Comparison of ENCODE assay signal across 19 cellular contexts in the genomic region with DNA sequence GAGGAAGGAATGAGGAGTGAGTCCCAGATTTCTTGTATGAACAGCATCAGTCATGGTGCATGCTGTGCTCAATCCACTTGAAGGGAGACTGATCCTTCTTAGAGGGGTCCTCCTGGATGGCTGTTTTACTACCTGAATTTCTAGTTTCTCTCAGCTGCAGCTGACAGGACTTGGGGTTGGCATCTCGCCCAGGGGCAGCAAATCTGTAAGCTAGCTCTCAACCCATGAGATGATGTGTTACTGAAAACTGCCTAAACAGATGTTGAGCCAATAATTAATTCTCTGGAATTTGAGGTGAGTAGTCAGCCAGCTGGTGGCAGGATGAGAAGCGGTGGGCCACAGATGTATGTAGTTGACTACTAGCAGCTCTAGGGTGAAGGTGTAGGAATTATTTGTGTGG. TPM values are rescaled to one million over a fixed set of nuclear protein-coding genes. Genes with fewer than 3 reads are reported as not detected.
DNase-seq lines count a peak whose midpoint lies in the region; ATAC-seq and TF ChIP-seq lines count a peak whose summit lies in the region.
"Had no signal": no experiment of that assay in that cellular context is flagged by ENCODE, and none has a peak within 500 bp of the region (broad histone marks: within the 10 kb centered on the region; RNA-seq: fewer than 3 reads in every experiment).

No MANE protein-coding gene starts in this region.

- H3K4me2 ChIP-seq in IMR-90 (ENCODE audit: low read depth, low read length): no peak overlapping the region

- peak overlapping the region; percentile 2 for H2BK5ac ChIP-seq in IMR-90 (ENCODE audit: low read depth, low read length, poor library complexity, severe bottlenecking)

- H3K9me1 ChIP-seq in IMR-90 (ENCODE audit: insufficient read depth, low read length): peaks cover 31% of the 10 kb centered on the region

- 100% methylated on average over 1 of the region's 2 CpGs; no CpG with 5 or more reads in 1 of the 2 experiments for WGBS in IMR-90 (ENCODE audit: extremely low coverage in 2 of 2, insufficient read length in 1 of 2), 2 experiments

- H4K91ac ChIP-seq in IMR-90 (ENCODE audit: insufficient read depth, low read depth, low read length): no peak overlapping the region

- H2BK15ac ChIP-seq in IMR-90 (ENCODE audit: low read depth, low read length): no peak overlapping the region

- DNase-seq in CD14-positive monocyte (ENCODE audit: low spot score) (no peak), IMR-90 (peak; percentile 52), RPMI7951 (ENCODE audit: low read depth) (peak; percentile 16), memory B cell (ENCODE audit: low spot score in 2 of 2) (no peak), immature natural killer cell (no peak)
- no peak for DNase-seq in activated CD4-positive, alpha-beta T cell treated with anti-CD3 and anti-CD28 coated beads for 48 hours
- DNase-seq in activated T-cell treated with anti-CD3 and anti-CD28 coated beads, Interleukin-2, amount 50 U/mL, for 1 hour: no peak
- DNase-seq: activated CD4-positive, alpha-beta T cell treated with anti-CD3 and anti-CD28 coated beads for 1 hour; activated CD8-positive, alpha-beta memory T cell treated with anti-CD3 and anti-CD28 coated beads, Interleukin-2, amount 50 U/mL, for 4 hours; activated naive CD4-positive, alpha-beta T cell treated with anti-CD3 and anti-CD28 coated beads for 36 hours; dorsolateral prefrontal cortex; NCI-H187 treated with DMSO at 0.1 percent for 48 hours; SHP77 treated with DMSO at 0.1 percent for 48 hours; stimulated activated CD4-positive, alpha-beta T cell treated with anti-CD3 and anti-CD28 coated beads, Interleukin-12 subunit alpha, Interleukin-12 subunit beta, amount 100 ng/mL, for 4 hours; stomach had no signal

- no TSS peak for BruUV-seq in IMR-90 (replicated peaks; lab: Mats Ljungman, UMichigan)

- H3K9ac ChIP-seq in IMR-90 (ENCODE audit: low read depth, low read length): no peak overlapping the region

- H3K4me1 ChIP-seq in IMR-90 (ENCODE audit: control insufficient read depth, insufficient read depth, low read length): peaks cover 24% of the 10 kb centered on the region

- peak; percentile 19; the same call in 1 of the 2 replicates for ATAC-seq in IMR-90 (ENCODE audit: low read depth)
- no peak for ATAC-seq in memory B cell (ENCODE audit: low read depth)
- ATAC-seq in HG02798 (IDR thresholded peaks at IDR 0.05; ENCODE audit: poor library complexity, unreplicated experiment): no peak
- ATAC-seq: left lobe of liver had no signal

- H3K36me3 ChIP-seq in IMR-90 (ENCODE audit: control insufficient read depth, insufficient read depth, low read length): peaks cover 18% of the 10 kb centered on the region

- no peak overlapping the region for H2BK20ac ChIP-seq in IMR-90 (ENCODE audit: low read depth, low read length)

- no peak overlapping the region for H2AFZ ChIP-seq in IMR-90 (replicated peaks; ENCODE audit: low read length, poor library complexity)

- H3K27ac ChIP-seq in IMR-90 (ENCODE audit: insufficient read depth, low read length): no peak overlapping the region
- H3K27ac ChIP-seq: dorsolateral prefrontal cortex, stomach, vagina had no signal

- H2AK9ac ChIP-seq in IMR-90 (replicated peaks; ENCODE audit: low read depth, low read length, poor library complexity): no peak overlapping the region

- H3K27me3 ChIP-seq in IMR-90 (ENCODE audit: control insufficient read depth, insufficient read depth, low read length): no peaks in the 10 kb centered on the region
- H3K27me3 ChIP-seq: dorsolateral prefrontal cortex, stomach, vagina had no signal

- peak overlapping the region in 6 of 7 donors; percentile 17 to 84 (median 68) for H3K27ac Mint-ChIP-seq in CD14-positive monocyte
- H3K27ac Mint-ChIP-seq in memory B cell: peak overlapping the region; percentile 73
- no peak overlapping the region for H3K27ac Mint-ChIP-seq in immature natural killer cell
- H3K27ac Mint-ChIP-seq: activated naive CD4-positive, alpha-beta T cell treated with anti-CD3 and anti-CD28 coated beads for 36 hours had no signal

- TF ChIP-seq CTCF in CD14-positive monocyte (IDR thresholded peaks at IDR 0.05) (no peak), IMR-90 (conservative IDR thresholded peaks at IDR 0.05; ENCODE audit: low read depth, low read length) (no peak)

- peaks cover 0 to 2% (median 0%) of the 10 kb centered on the region in 3 donors for H3K27me3 Mint-ChIP-seq in CD14-positive monocyte (ENCODE audit: low read depth in 3 of 3)
- H3K27me3 Mint-ChIP-seq in memory B cell: no peaks in the 10 kb centered on the region
- no peaks in the 10 kb centered on the region for H3K27me3 Mint-ChIP-seq in immature natural killer cell (ENCODE audit: low read depth in 3 of 3)

- H2BK120ac ChIP-seq in IMR-90 (ENCODE audit: low read depth, low read length): no peak overlapping the region

- H2AK5ac ChIP-seq in IMR-90 (ENCODE audit: low read depth, low read length): no peak overlapping the region

- TF ChIP-seq RAD21 in IMR-90 (IDR thresholded peaks at IDR 0.05; ENCODE audit: low read length): no peak

- H4K20me1 ChIP-seq in IMR-90 (ENCODE audit: insufficient read depth, low read length): peaks cover 97% of the 10 kb centered on the region

- H3K4me3 Mint-ChIP-seq in CD14-positive monocyte: no peak overlapping the region
- no peak overlapping the region for H3K4me3 Mint-ChIP-seq in memory B cell
- H3K4me3 Mint-ChIP-seq in immature natural killer cell: no peak overlapping the region
- H3K4me3 Mint-ChIP-seq: activated naive CD4-positive, alpha-beta T cell treated with anti-CD3 and anti-CD28 coated beads for 36 hours; brain had no signal

- H3K4me3 ChIP-seq in IMR-90 (ENCODE audit: insufficient read depth, low read depth, low read length): no peak overlapping the region
- H3K4me3 ChIP-seq: dorsolateral prefrontal cortex, stomach, vagina had no signal

- H3K14ac ChIP-seq in IMR-90 (replicated peaks; ENCODE audit: low read depth, low read length): peak overlapping the region; percentile 53; the same call in 1 of the 2 replicates

- no peak overlapping the region for H4K8ac ChIP-seq in IMR-90 (ENCODE audit: low read depth in 2 of 2, low read length in 2 of 2)

- no peak overlapping the region for H4K5ac ChIP-seq in IMR-90 (ENCODE audit: low read depth, low read length)

- H3K9me3 Mint-ChIP-seq in CD14-positive monocyte (peaks cover 0 to 4% (median 3%) of the 10 kb centered on the region in 7 donors), memory B cell (peaks cover 3% of the 10 kb centered on the region), immature natural killer cell (no peaks in the 10 kb centered on the region)

- H3K9me3 ChIP-seq in IMR-90 (ENCODE audit: control insufficient read depth, insufficient read depth, low read length): no peaks in the 10 kb centered on the region
- H3K9me3 ChIP-seq: stomach, vagina had no signal

- no peak overlapping the region for H3K4ac ChIP-seq in IMR-90 (ENCODE audit: low read depth, low read length)

- H3K23ac ChIP-seq in IMR-90 (ENCODE audit: low read depth, low read length): no peak overlapping the region

- no peak overlapping the region for H3K18ac ChIP-seq in IMR-90 (ENCODE audit: low read depth, low read length)

- CTCF ChIA-PET in IMR-90 (lab: Yijun Ruan, JAX): interaction anchor here (1.0 to 1.4 kb wide), 4 partner anchors 17 to 154 kb away, joined by 3 to 4 read pairs (median 4); no protein-coding TSS in a partner anchor

- no peak overlapping the region for H3K56ac ChIP-seq in IMR-90 (ENCODE audit: extremely low read depth, insufficient read depth, low read length)

- in situ Hi-C loops in IMR-90 (cut with MboI; ENCODE audit: low sequenced_read_pairs): no loop called here

- H3K79me1 ChIP-seq in IMR-90 (ENCODE audit: low read depth in 1 of 2, low read length in 2 of 2): peaks cover 2 to 81% of the 10 kb centered on the region in 2 experiments; a peak in 2 of 4 replicates

- intact Hi-C loops in CD14-positive monocyte (cut with micrococcal nuclease): no loop called here
- intact Hi-C loops in IMR-90 (cut with micrococcal nuclease): loop anchor here (10.0 kb wide), 1 partner anchor 396 kb away; no protein-coding TSS in a partner anchor

- dilution Hi-C loops in IMR-90 (cut with HindIII; ENCODE audit: low sequenced_read_pairs, unreplicated experiment): no loop called here

- POLR2A ChIA-PET in IMR-90 (lab: Charles Lee; ENCODE audit: unreplicated experiment): interaction anchor here (0.6 kb wide), 2 partner anchors 170 to 228 kb away, joined by 3 read pairs; no protein-coding TSS in a partner anchor

- TF ChIP-seq POLR2A in IMR-90 (IDR thresholded peaks at IDR 0.05; ENCODE audit: low read depth, low read length): 0 out of 2 replicates have a peak, but pooled peaks have one; percentile 10

- H3K4me1 Mint-ChIP-seq in CD14-positive monocyte (peaks cover 65% of the 10 kb centered on the region), memory B cell (peaks cover 49% of the 10 kb centered on the region), immature natural killer cell (peaks cover 54 to 94% of the 10 kb centered on the region in 2 donors)

- H3K36me3 Mint-ChIP-seq in CD14-positive monocyte (peaks cover 49 to 56% of the 10 kb centered on the region in 2 donors), memory B cell (peaks cover 21% of the 10 kb centered on the region), immature natural killer cell (peaks cover 5 to 13% (median 5%) of the 10 kb centered on the region in 3 donors)

TF ChIP-seq in IMR-90, 13 proteins besides CTCF, POLR2A, EP300 and RAD21 (continues in another document):
- no peak for TF ChIP-seq NFE2L2 (IDR thresholded peaks at IDR 0.05; ENCODE audit: low read depth, low read length)
- no peak for TF ChIP-seq RCOR1 (IDR thresholded peaks at IDR 0.05; ENCODE audit: insufficient replicate concordance, low read length)
- TF ChIP-seq MXI1 (IDR thresholded peaks at IDR 0.05; ENCODE audit: borderline replicate concordance, low read depth, low read length): no peak
- TF ChIP-seq, protein P1, sequence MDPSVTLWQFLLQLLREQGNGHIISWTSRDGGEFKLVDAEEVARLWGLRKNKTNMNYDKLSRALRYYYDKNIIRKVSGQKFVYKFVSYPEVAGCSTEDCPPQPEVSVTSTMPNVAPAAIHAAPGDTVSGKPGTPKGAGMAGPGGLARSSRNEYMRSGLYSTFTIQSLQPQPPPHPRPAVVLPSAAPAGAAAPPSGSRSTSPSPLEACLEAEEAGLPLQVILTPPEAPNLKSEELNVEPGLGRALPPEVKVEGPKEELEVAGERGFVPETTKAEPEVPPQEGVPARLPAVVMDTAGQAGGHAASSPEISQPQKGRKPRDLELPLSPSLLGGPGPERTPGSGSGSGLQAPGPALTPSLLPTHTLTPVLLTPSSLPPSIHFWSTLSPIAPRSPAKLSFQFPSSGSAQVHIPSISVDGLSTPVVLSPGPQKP (IDR thresholded peaks at IDR 0.05; ENCODE audit: borderline replicate concordance, low read depth, low read length): no peak
- TF ChIP-seq MAFK (IDR thresholded peaks at IDR 0.05; ENCODE audit: low read depth, low read length): no peak

RNA-seq across cellular contexts. Expression of a gene that starts 19.6 kb away (rescaled TPM):
- 100 to 1,000 TPM; 148 to 199 TPM for polyA plus RNA-seq in CD14-positive monocyte
- 108 and 132 TPM in 2 replicates for total RNA-seq in IMR-90 (2012; rRNA removed)
- polyA plus RNA-seq in IMR-90 (2012; rRNA removed): 19.6 and 23.1 TPM in 2 replicates
- polyA plus RNA-seq in IMR-90 (2012; cell fraction: cytosol; rRNA removed): 8.3 and 11.9 TPM in 2 replicates
- polyA plus RNA-seq in IMR-90 (2012; cell fraction: nucleus; rRNA removed; ENCODE audit: low replicate concordance): 7.9 and 44.3 TPM in 2 replicates
- 25.9 and 29.9 TPM in 2 replicates for total RNA-seq in RPMI7951 (2014; rRNA removed; shearing (Covaris generic))
- polyA plus RNA-seq in immature natural killer cell: 10 to 100 TPM; 10.1 to 30.2 (median 17.4) TPM

Comparison
In these comparisons a context has a peak if more than half of its experiments do, and no peak if none do; other contexts are left out.
1. DNase-seq: peak in IMR-90 (single experiment) and RPMI7951 (single experiment); none in CD14-positive monocyte (single experiment), memory B cell (0 of 2), activated CD4-positive, alpha-beta T cell treated with anti-CD3 and anti-CD28 coated beads for 48 hours (single experiment), immature natural killer cell (0 of 3) and activated T-cell treated with anti-CD3 and anti-CD28 coated beads, Interleukin-2, amount 50 U/mL, for 1 hour (single experiment).
2. H3K27ac Mint-ChIP-seq: peak in CD14-positive monocyte (6 of 7) and memory B cell (single experiment); none in immature natural killer cell (0 of 6).